28 cellular contexts compared by ENCODE assay signal in genomic region chr10:97062058-97062457, GRCh38.
"Had no signal": no experiment of that assay in that cellular context is flagged by ENCODE, and none has a peak within 500 bp of the region (broad histone marks: within the 10 kb centered on the region; RNA-seq: fewer than 3 reads in every experiment).

No MANE protein-coding gene starts in this region.

- H3K27ac ChIP-seq: colonic mucosa, esophagus muscularis mucosa, foreskin keratinocyte, gastroesophageal sphincter, heart right ventricle, ovary, psoas muscle, sigmoid colon, stomach, testis, tibial artery, upper lobe of left lung, vagina had no signal

- ATAC-seq: foreskin keratinocyte; gastroesophageal sphincter; heart right ventricle; left ventricle myocardium superior; natural killer cell; psoas muscle; right cardiac atrium; stimulated activated effector memory CD8-positive, alpha-beta T cell treated with anti-CD3 and anti-CD28 coated beads, Interleukin-12 subunit alpha, Interleukin-12 subunit beta, amount 100 ng/mL, for 72 hours had no signal

- H3K9me3 ChIP-seq: colonic mucosa, esophagus muscularis mucosa, gastroesophageal sphincter, heart right ventricle, ovary, psoas muscle, sigmoid colon, stomach, testis, tibial artery, upper lobe of left lung, vagina had no signal

- DNase-seq: colonic mucosa; effector memory CD4-positive, alpha-beta T cell; foreskin keratinocyte; glutamatergic neuron; heart right ventricle; hippocampal formation; kidney glomerular epithelial cell; left ventricle myocardium superior; natural killer cell; nucleus accumbens; ovary; psoas muscle; right cardiac atrium; sigmoid colon; stimulated activated CD4-positive, alpha-beta T cell treated with anti-CD3 and anti-CD28 coated beads, Interleukin-2, amount 100 ng/mL, for 24 hours; stimulated activated CD4-positive, alpha-beta T cell treated with anti-CD3 and anti-CD28 coated beads, Interleukin-4, amount 100 ng/mL, for 24 hours; stimulated activated naive CD4-positive, alpha-beta T cell treated with Interleukin-2 at 50 U/mL for 16 hours; stomach; testis; tibial artery had no signal

- H3K4me1 Mint-ChIP-seq: natural killer cell; stimulated activated effector memory CD8-positive, alpha-beta T cell treated with anti-CD3 and anti-CD28 coated beads, Interleukin-12 subunit alpha, Interleukin-12 subunit beta, amount 100 ng/mL, for 72 hours had no signal

- H3K4me1 ChIP-seq: colonic mucosa, foreskin keratinocyte, heart right ventricle, sigmoid colon, testis, upper lobe of left lung, vagina had no signal

- H3K4me3 ChIP-seq: colonic mucosa, esophagus muscularis mucosa, gastroesophageal sphincter, heart right ventricle, lung, ovary, psoas muscle, sigmoid colon, stomach, testis, tibial artery, upper lobe of left lung, vagina had no signal

- H3K36me3 ChIP-seq: colonic mucosa, esophagus muscularis mucosa, gastroesophageal sphincter, heart right ventricle, ovary, sigmoid colon, stomach, tibial artery, upper lobe of left lung, vagina had no signal

- H3K36me3 Mint-ChIP-seq: natural killer cell; stimulated activated effector memory CD8-positive, alpha-beta T cell treated with anti-CD3 and anti-CD28 coated beads, Interleukin-12 subunit alpha, Interleukin-12 subunit beta, amount 100 ng/mL, for 72 hours had no signal

- H3K9me3 Mint-ChIP-seq: dendritic cell treated with granulocyte-macrophage colony-stimulating factor and Interleukin-4, amounts not matched to agents 40 ng/mL and 50 ng/mL, for 4 days; memory B cell; natural killer cell; stimulated activated effector memory CD8-positive, alpha-beta T cell treated with anti-CD3 and anti-CD28 coated beads, Interleukin-12 subunit alpha, Interleukin-12 subunit beta, amount 100 ng/mL, for 72 hours had no signal

- H3K27ac Mint-ChIP-seq: dendritic cell treated with granulocyte-macrophage colony-stimulating factor and Interleukin-4, amounts not matched to agents 40 ng/mL and 50 ng/mL, for 4 days; memory B cell; natural killer cell; stimulated activated effector memory CD8-positive, alpha-beta T cell treated with anti-CD3 and anti-CD28 coated beads, Interleukin-12 subunit alpha, Interleukin-12 subunit beta, amount 100 ng/mL, for 72 hours had no signal

- H3K4me3 Mint-ChIP-seq: dendritic cell treated with granulocyte-macrophage colony-stimulating factor and Interleukin-4, amounts not matched to agents 40 ng/mL and 50 ng/mL, for 4 days; memory B cell; natural killer cell; stimulated activated effector memory CD8-positive, alpha-beta T cell treated with anti-CD3 and anti-CD28 coated beads, Interleukin-12 subunit alpha, Interleukin-12 subunit beta, amount 100 ng/mL, for 72 hours had no signal

- H3K27me3 ChIP-seq: colonic mucosa, ovary, testis, upper lobe of left lung, vagina had no signal
